ENCODE assay signal across 8 cellular contexts in genomic region chr2:145692971-145693478, GRCh38.
DNase-seq lines count a peak whose midpoint lies in the region; ATAC-seq and TF ChIP-seq lines count a peak whose summit lies in the region.

No MANE protein-coding gene starts in this region.

- H3K9me2 ChIP-seq in DOHH2 (replicated peaks; ENCODE audit: control insufficient read depth, low read length), result no peaks in the 10 kb centered on the region

- no peaks in the 10 kb centered on the region for H3K79me2 ChIP-seq in DOHH2 (ENCODE audit: control insufficient read depth, low read length)

- H3K9me3 ChIP-seq in DOHH2 (ENCODE audit: control insufficient read depth, insufficient read depth, low read length) (peaks cover 4% of the 10 kb centered on the region; the same call in 1 of the 2 replicates), gastrocnemius medialis (no peaks in the 10 kb centered on the region), endodermal cell (ENCODE audit: control insufficient read depth, low read length) (no peaks in the 10 kb centered on the region)

- DNase-seq in HL-60 (ENCODE audit: low read depth in 1 of 2, low spot score in 1 of 2) (peak; percentile 84 to 98), astrocyte of the spinal cord (ENCODE audit: low read depth, low spot score) (peak; percentile 89), gastrocnemius medialis (peak; percentile 1 to 25), endodermal cell (no peak), NCI-H146 treated with DMSO at 0.1 percent for 48 hours (lab: John Stamatoyannopoulos, UW; ENCODE audit: unreplicated experiment) (no peak)
- no peak for DNase-seq in stimulated activated CD4-positive, alpha-beta T cell treated with anti-CD3 and anti-CD28 coated beads, Interleukin-4, amount 100 ng/mL, for 1 hour

- H3K27ac Mint-ChIP-seq in endodermal cell, result no peak overlapping the region

- peaks cover under 1% of the 10 kb centered on the region for H3K36me3 ChIP-seq in DOHH2 (ENCODE audit: control insufficient read depth, low read length)
- no peaks in the 10 kb centered on the region for H3K36me3 ChIP-seq in gastrocnemius medialis
- no peaks in the 10 kb centered on the region for H3K36me3 ChIP-seq in endodermal cell (ENCODE audit: control insufficient read depth, insufficient read depth, low read length)

- H3K4me1 ChIP-seq in DOHH2 (ENCODE audit: control insufficient read depth, low read length), result peaks cover 13% of the 10 kb centered on the region
- no peaks in the 10 kb centered on the region for H3K4me1 ChIP-seq in gastrocnemius medialis
- no peaks in the 10 kb centered on the region for H3K4me1 ChIP-seq in endodermal cell (ENCODE audit: control insufficient read depth, insufficient read depth, low read length)

- H3K27me3 ChIP-seq in DOHH2 (ENCODE audit: control insufficient read depth, low read length) (no peaks in the 10 kb centered on the region), HL-60 (ENCODE audit: insufficient read depth, poor library complexity, severe bottlenecking) (no peaks in the 10 kb centered on the region), gastrocnemius medialis (no peaks in the 10 kb centered on the region), endodermal cell (ENCODE audit: control insufficient read depth, insufficient read depth, low read length, poor library complexity, severe bottlenecking) (no peaks in the 10 kb centered on the region)

- WGBS in endodermal cell (ENCODE audit: insufficient coverage in 1 of 2, insufficient read length in 1 of 2), 2 experiments, result 70 to 86% methylated on average over 2 to 3 of the region's 3 CpGs

- no peak overlapping the region for H3K9ac ChIP-seq in endodermal cell (ENCODE audit: extremely low read depth, low read length, poor library complexity, severe bottlenecking)

- peak overlapping the region; percentile 30 for H3K4me2 ChIP-seq in DOHH2 (ENCODE audit: low read length)

- H3F3A ChIP-seq in DOHH2 (ENCODE audit: control insufficient read depth, insufficient read depth), result no peaks in the 10 kb centered on the region

- H3K4me3 ChIP-seq in DOHH2 (ENCODE audit: low read length), result no peak overlapping the region
- H3K4me3 ChIP-seq in HL-60 (replicated peaks; ENCODE audit: insufficient read depth, low read length), result no peak overlapping the region
- no peak overlapping the region for H3K4me3 ChIP-seq in astrocyte of the spinal cord (ENCODE audit: low read depth, low read length)
- H3K4me3 ChIP-seq in gastrocnemius medialis, result no peak overlapping the region
- H3K4me3 ChIP-seq in endodermal cell (ENCODE audit: low read length), result no peak overlapping the region

- in situ Hi-C loops in astrocyte of the spinal cord (cut with HindIII; ENCODE audit: low sequenced_read_pairs) (no loop called here), gastrocnemius medialis (cut with MboI; ENCODE audit: low sequenced_read_pairs in 4 of 4) (no loop called here)

- peaks cover 8% of the 10 kb centered on the region for H3K4me1 Mint-ChIP-seq in endodermal cell

- ATAC-seq in GM21447 (IDR thresholded peaks at IDR 0.05; ENCODE audit: unreplicated experiment) (peak; percentile 88), gastrocnemius medialis (peak in 1 of 2 donors; percentile 58)

- no peaks in the 10 kb centered on the region for H3K27me3 Mint-ChIP-seq in endodermal cell (ENCODE audit: insufficient read depth)

- TF ChIP-seq CTCF in DOHH2 (IDR thresholded peaks at IDR 0.05; ENCODE audit: low read depth, low read length, poor library complexity, severe bottlenecking) (no peak), HL-60 (IDR thresholded peaks at IDR 0.05; ENCODE audit: insufficient read depth, low read length) (no peak), astrocyte of the spinal cord (IDR thresholded peaks at IDR 0.05; ENCODE audit: low read depth, low read length) (no peak), gastrocnemius medialis (IDR thresholded peaks at IDR 0.05 in 4 of 5, conservative IDR thresholded peaks at IDR 0.05 in 1 of 5) (no peak), endodermal cell (conservative IDR thresholded peaks at IDR 0.05) (no peak)

- H4K20me1 ChIP-seq in DOHH2 (ENCODE audit: control insufficient read depth, insufficient read depth, low read depth, low read length), result no peaks in the 10 kb centered on the region

- no peak overlapping the region for H3K27ac ChIP-seq in DOHH2 (ENCODE audit: low read depth, low read length)
- peak overlapping the region; percentile 43 for H3K27ac ChIP-seq in HL-60 (replicated peaks)
- H3K27ac ChIP-seq in gastrocnemius medialis, result no peak overlapping the region
- H3K27ac ChIP-seq in endodermal cell (ENCODE audit: low read depth, low read length), result no peak overlapping the region

- no peak for TF ChIP-seq POLR2A in gastrocnemius medialis (IDR thresholded peaks at IDR 0.05)

- H3K36me3 Mint-ChIP-seq in endodermal cell (ENCODE audit: low read depth), result no peaks in the 10 kb centered on the region

- H3K4me3 Mint-ChIP-seq in endodermal cell, result no peak overlapping the region

- intact Hi-C loops in gastrocnemius medialis (cut with DNase I; ENCODE audit: low total_unique reads), result no loop called here

- no peaks in the 10 kb centered on the region for H3K9me3 Mint-ChIP-seq in endodermal cell

Comparison
In these comparisons a context has a peak if more than half of its experiments do, and no peak if none do; other contexts are left out.
1. DNase-seq: peak in HL-60 (2 of 2), astrocyte of the spinal cord (single experiment) and gastrocnemius medialis (2 of 2); none in stimulated activated CD4-positive, alpha-beta T cell treated with anti-CD3 and anti-CD28 coated beads, Interleukin-4, amount 100 ng/mL, for 1 hour (single experiment), endodermal cell (single experiment) and NCI-H146 treated with DMSO at 0.1 percent for 48 hours (single experiment).